ENCODE assay signal across 20 cellular contexts in the genomic region with DNA sequence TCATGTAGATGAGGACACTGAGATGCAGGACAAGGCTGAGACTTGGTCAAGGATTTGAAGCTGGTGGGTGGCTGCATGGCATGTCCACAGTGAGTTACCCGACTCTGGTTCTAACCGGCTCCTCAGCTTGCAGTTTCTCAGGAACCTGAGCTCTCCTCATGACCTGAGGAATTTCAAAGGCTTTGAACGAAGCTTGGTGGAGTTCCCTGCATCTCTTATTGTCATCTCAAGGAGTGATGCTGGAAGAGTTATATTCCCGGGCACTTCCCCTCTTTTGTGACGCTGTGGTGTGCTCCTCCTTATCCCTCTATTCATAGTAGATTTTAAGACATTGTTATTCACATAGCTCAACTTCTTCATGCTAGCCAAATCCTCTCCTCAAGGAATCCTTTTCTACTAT.
"Had no signal": no experiment of that assay in that cellular context is flagged by ENCODE, and none has a peak within 500 bp of the region (broad histone marks: within the 10 kb centered on the region; RNA-seq: fewer than 3 reads in every experiment).

No MANE protein-coding gene starts in this region.

- H3K36me3 Mint-ChIP-seq: immature natural killer cell, memory B cell had no signal

- ATAC-seq: lower lobe of right lung; natural killer cell treated with Interleukin-12 subunit alpha and Interleukin-12 subunit beta and Interleukin-15 and Interleukin-18, amount 100 ng/mL, for 72 hours; pancreas; right cardiac atrium had no signal

- H3K27ac Mint-ChIP-seq: immature natural killer cell; memory B cell; natural killer cell treated with Interleukin-12 subunit alpha and Interleukin-12 subunit beta and Interleukin-15 and Interleukin-18, amount 100 ng/mL, for 72 hours; progenitor cell of endocrine pancreas had no signal

- H3K4me1 Mint-ChIP-seq: memory B cell had no signal

- H3K4me1 ChIP-seq: colonic mucosa, esophagus squamous epithelium, foreskin keratinocyte, left ventricle myocardium inferior, lower lobe of right lung, pancreas, stomach had no signal

- H3K4me3 ChIP-seq: colonic mucosa, esophagus squamous epithelium, left ventricle myocardium inferior, lower lobe of right lung, pancreas, stomach had no signal

- H3K4me3 Mint-ChIP-seq: immature natural killer cell; memory B cell; natural killer cell treated with Interleukin-12 subunit alpha and Interleukin-12 subunit beta and Interleukin-15 and Interleukin-18, amount 100 ng/mL, for 72 hours had no signal

- H3K27me3 ChIP-seq: colonic mucosa, esophagus squamous epithelium, foreskin keratinocyte, pancreas, stomach had no signal

- DNase-seq: colonic mucosa; dermis blood vessel endothelial cell; esophagus squamous epithelium; foreskin keratinocyte; immature natural killer cell; left ventricle myocardium inferior; lower lobe of right lung; midbrain; occipital lobe; pancreas; right cardiac atrium; small intestine; stimulated activated CD4-positive, alpha-beta T cell treated with anti-CD3 and anti-CD28 coated beads, Interleukin-12 subunit alpha, Interleukin-12 subunit beta, amount 100 ng/mL, for 4 hours; stimulated activated naive CD4-positive, alpha-beta T cell; stomach; substantia nigra; trophoblast cell had no signal

- H3K36me3 ChIP-seq: colonic mucosa, esophagus squamous epithelium, left ventricle myocardium inferior, lower lobe of right lung, pancreas, stomach had no signal

- H3K9me3 ChIP-seq: colonic mucosa, esophagus squamous epithelium, lower lobe of right lung, pancreas, stomach had no signal

- H3K27ac ChIP-seq: colonic mucosa, esophagus squamous epithelium, foreskin keratinocyte, left ventricle myocardium inferior, lower lobe of right lung, pancreas, stomach had no signal

- H3K27me3 Mint-ChIP-seq: memory B cell; natural killer cell treated with Interleukin-12 subunit alpha and Interleukin-12 subunit beta and Interleukin-15 and Interleukin-18, amount 100 ng/mL, for 72 hours; progenitor cell of endocrine pancreas had no signal
